In the genomic region with DNA sequence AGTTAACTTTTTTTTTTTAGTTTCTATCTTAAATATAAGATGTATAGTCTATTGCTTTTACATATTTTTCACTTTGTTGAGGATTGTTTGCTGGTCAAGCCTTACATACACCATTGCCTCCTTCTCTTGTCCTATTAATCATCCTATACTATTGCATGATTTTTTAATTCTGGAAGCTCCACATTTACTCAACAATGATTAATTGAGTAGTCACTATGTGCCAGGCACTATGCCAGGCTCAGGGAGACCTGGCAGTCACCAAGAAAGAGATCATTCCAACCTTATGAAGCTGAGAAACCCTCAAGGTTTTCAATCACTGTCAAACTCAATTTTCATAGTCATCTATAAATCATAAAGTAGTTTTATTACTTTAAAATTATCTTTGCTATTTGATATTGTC, we compare ENCODE assay signal across 20 cellular contexts.
"Had no signal": no experiment of that assay in that cellular context is flagged by ENCODE, and none has a peak within 500 bp of the region (broad histone marks: within the 10 kb centered on the region; RNA-seq: fewer than 3 reads in every experiment).

No MANE protein-coding gene starts in this region.

- H3K27me3 ChIP-seq: gastrocnemius medialis, heart right ventricle, neutrophil, right lobe of liver, suprapubic skin, tibial artery, upper lobe of left lung, uterus had no signal

- H3K4me1 ChIP-seq: gastrocnemius medialis, heart right ventricle, psoas muscle, right lobe of liver, suprapubic skin, tibial artery, upper lobe of left lung, uterus had no signal

- H3K9me3 ChIP-seq: gastrocnemius medialis, mucosa of descending colon, neutrophil, psoas muscle, right lobe of liver, suprapubic skin, tibial artery, upper lobe of left lung, uterus had no signal

- ATAC-seq: gastrocnemius medialis; heart right ventricle; left lobe of liver; mucosa of descending colon; naive thymus-derived CD8-positive, alpha-beta T cell; psoas muscle; right lobe of liver; stimulated activated effector memory CD8-positive, alpha-beta T cell treated with anti-CD3 and anti-CD28 coated beads, Interleukin-12 subunit alpha, Interleukin-12 subunit beta, amount 100 ng/mL, for 72 hours; stimulated activated naive CD8-positive, alpha-beta T cell treated with anti-CD3 and anti-CD28 coated beads, Interleukin-15, Interleukin-2, amounts not matched to agents 100 U/mL and 50 U/mL, for 24 hours had no signal

- H3K36me3 ChIP-seq: gastrocnemius medialis, heart right ventricle, neutrophil, right lobe of liver, suprapubic skin, tibial artery, upper lobe of left lung, uterus had no signal

- H3K4me3 ChIP-seq: gastrocnemius medialis, heart right ventricle, mucosa of descending colon, psoas muscle, right lobe of liver, suprapubic skin, tibial artery, upper lobe of left lung, uterus had no signal

- H3K27ac ChIP-seq: gastrocnemius medialis, heart right ventricle, neutrophil, psoas muscle, right lobe of liver, suprapubic skin, tibial artery, upper lobe of left lung, uterus had no signal

- DNase-seq: dermis blood vessel endothelial cell; gastrocnemius medialis; heart right ventricle; hypothalamus; islet precursor cell; mucosa of descending colon; naive thymus-derived CD8-positive, alpha-beta T cell; psoas muscle; retina; right lobe of liver; stimulated activated CD4-positive, alpha-beta T cell treated with anti-CD3 and anti-CD28 coated beads, Interleukin-4, amount 100 ng/mL, for 1 hour; stimulated activated CD8-positive, alpha-beta memory T cell treated with anti-CD3 and anti-CD28 coated beads, Interleukin-4, amount 100 ng/mL, for 48 hours; stimulated activated naive CD8-positive, alpha-beta T cell treated with anti-CD3 and anti-CD28 coated beads, Interleukin-15, Interleukin-2, amounts not matched to agents 100 U/mL and 50 U/mL, for 24 hours; tibial artery; upper lobe of left lung; uterus had no signal
